14 cellular contexts compared by ENCODE assay signal in genomic region chr1:116482490-116482889, GRCh38.
DNase-seq lines count a peak whose midpoint lies in the region; ATAC-seq and TF ChIP-seq lines count a peak whose summit lies in the region.
"Had no signal": no experiment of that assay in that cellular context is flagged by ENCODE, and none has a peak within 500 bp of the region (broad histone marks: within the 10 kb centered on the region; RNA-seq: fewer than 3 reads in every experiment).

No MANE protein-coding gene starts in this region.

- DNase-seq in hepatocyte (ENCODE audit: low spot score) = no peak
- no peak for DNase-seq in KG1 (lab: John Stamatoyannopoulos, UW)
- no peak for DNase-seq in stimulated activated CD4-positive, alpha-beta T cell treated with anti-CD3 and anti-CD28 coated beads, Interleukin-15, amount 100 ng/mL, for 24 hours
- no peak for DNase-seq in NCI-H1436 (lab: John Stamatoyannopoulos, UW)
- DNase-seq: CD8-positive, alpha-beta T cell; COR-L47; DND-41; GDM1 had no signal

- H3K9ac ChIP-seq in mucosa of rectum (ENCODE audit: low read depth in 1 of 2, low read length in 2 of 2) = peak overlapping the region in 1 of 2 donors; percentile 28

- no peaks in the 10 kb centered on the region for H4K20me1 ChIP-seq in hepatocyte (ENCODE audit: insufficient read depth, poor library complexity, severe bottlenecking)

- no peak overlapping the region for H2AFZ ChIP-seq in hepatocyte

- H3K36me3 ChIP-seq in hepatocyte (replicated peaks; ENCODE audit: insufficient read depth, low read depth) (no peaks in the 10 kb centered on the region), mucosa of rectum (ENCODE audit: control insufficient read depth in 2 of 2, insufficient read depth in 2 of 2, low read length in 2 of 2) (no peaks in the 10 kb centered on the region)
- H3K36me3 ChIP-seq: HAP-1 had no signal

- H3K4me3 ChIP-seq in hepatocyte (no peak overlapping the region), mucosa of rectum (ENCODE audit: low read length in 2 of 2) (no peak overlapping the region)
- H3K4me3 ChIP-seq: A549, HAP-1 had no signal

- H3K9me3 ChIP-seq in hepatocyte (ENCODE audit: low read depth) (no peaks in the 10 kb centered on the region), mucosa of rectum (ENCODE audit: control insufficient read depth in 2 of 2, low read length in 2 of 2) (no peaks in the 10 kb centered on the region)
- H3K9me3 ChIP-seq: A549, HAP-1 had no signal

- H3K9me2 ChIP-seq in hepatocyte (replicated peaks; ENCODE audit: insufficient read depth) = no peaks in the 10 kb centered on the region

- 0 out of 2 replicates have a peak overlapping the region, but pooled peaks have one; percentile 58 for H3K27ac ChIP-seq in 22Rv1
- peak overlapping the region; percentile 95; the same call in 1 of the 2 replicates for H3K27ac ChIP-seq in VCaP
- H3K27ac ChIP-seq in hepatocyte = peak overlapping the region; percentile 80
- peak overlapping the region; percentile 86 to 94 for H3K27ac ChIP-seq in mucosa of rectum (ENCODE audit: low read depth in 2 of 2, low read length in 2 of 2)
- H3K27ac ChIP-seq: A549 had no signal

- ATAC-seq in GM19397 (IDR thresholded peaks at IDR 0.05; ENCODE audit: unreplicated experiment) = no peak
- ATAC-seq: A549; CD8-positive, alpha-beta T cell had no signal

- H3K27me3 ChIP-seq in hepatocyte = no peaks in the 10 kb centered on the region
- no peaks in the 10 kb centered on the region for H3K27me3 ChIP-seq in mucosa of rectum (ENCODE audit: control insufficient read depth in 2 of 2, insufficient read depth in 2 of 2, low read length in 2 of 2)

- TF ChIP-seq CTCF in 22Rv1 (IDR thresholded peaks at IDR 0.05) = no peak
- no peak for TF ChIP-seq CTCF in VCaP (conservative IDR thresholded peaks at IDR 0.05)
- no peak for TF ChIP-seq CTCF in hepatocyte (IDR thresholded peaks at IDR 0.05; ENCODE audit: poor library complexity)

- H3K79me2 ChIP-seq in hepatocyte = peaks cover 20% of the 10 kb centered on the region

- no peak overlapping the region for H3K4me2 ChIP-seq in hepatocyte
- H3K4me2 ChIP-seq: A549 had no signal

- 91% methylated on average over 2 of the region's 2 CpGs for WGBS in hepatocyte (ENCODE audit: low lambda C conversion rate, missing lambda C conversion rate)

- H3K4me1 ChIP-seq in hepatocyte (ENCODE audit: insufficient read depth) = peaks cover 53% of the 10 kb centered on the region
- H3K4me1 ChIP-seq in mucosa of rectum (ENCODE audit: control insufficient read depth in 2 of 2, insufficient read depth in 2 of 2, low read length in 2 of 2) = peaks cover 51 to 60% of the 10 kb centered on the region in 2 donors
